20 cellular contexts compared by ENCODE assay signal in genomic region chr3:14284694-14285404, GRCh38.
"Had no signal": no experiment of that assay in that cellular context is flagged by ENCODE, and none has a peak within 500 bp of the region (broad histone marks: within the 10 kb centered on the region; RNA-seq: fewer than 3 reads in every experiment).

No MANE protein-coding gene starts in this region.

- H3K27me3 Mint-ChIP-seq: activated naive CD8-positive, alpha-beta T cell had no signal

- H3K36me3 ChIP-seq: neutrophil, tibial nerve had no signal

- DNase-seq: activated CD4-positive, alpha-beta T cell treated with anti-CD3 and anti-CD28 coated beads, Interleukin-2, amount 10 ng/mL, durations not matched to agents 24 days and 14 days; activated CD4-positive, CD25-positive, alpha-beta regulatory T cell; activated CD8-positive, alpha-beta memory T cell treated with anti-CD3 and anti-CD28 coated beads, Interleukin-2, amount 50 U/mL, for 48 hours; activated gamma-delta T cell; activated T-cell treated with anti-CD3 and anti-CD28 coated beads, Interleukin-2, amount 50 U/mL, for 72 hours; central memory CD4-positive, alpha-beta T cell; effector memory CD4-positive, alpha-beta T cell; foreskin fibroblast; naive B cell; posterior cingulate gyrus; stimulated activated CD4-positive, alpha-beta T cell treated with anti-CD3 and anti-CD28 coated beads, Interleukin-4, amount 100 ng/mL, for 24 hours; stimulated activated naive CD4-positive, alpha-beta T cell; substantia nigra; T-helper 17 cell had no signal

- H3K4me3 ChIP-seq: body of pancreas, skin epidermis, tibial nerve had no signal

- H3K4me1 Mint-ChIP-seq: activated CD4-positive, alpha-beta T cell treated with anti-CD3 and anti-CD28 coated beads, Interleukin-2, amount 10 ng/mL, durations not matched to agents 24 days and 14 days; naive B cell had no signal

- ATAC-seq: activated T-cell treated with anti-CD3 and anti-CD28 coated beads, Interleukin-2, amount 50 U/mL, for 72 hours; T-helper 17 cell had no signal

- H3K9me3 Mint-ChIP-seq: activated CD4-positive, alpha-beta T cell treated with anti-CD3 and anti-CD28 coated beads, Interleukin-2, amount 10 ng/mL, durations not matched to agents 24 days and 14 days; activated T-cell treated with anti-CD3 and anti-CD28 coated beads, Interleukin-2, amount 50 U/mL, for 72 hours; naive B cell had no signal

- H3K27ac ChIP-seq: body of pancreas, neutrophil, skin epidermis, tibial nerve had no signal

- FAIRE-seq: TTC549 had no signal

- H3K27me3 ChIP-seq: body of pancreas, neutrophil, tibial nerve had no signal

- H3K4me3 Mint-ChIP-seq: activated CD4-positive, alpha-beta T cell treated with anti-CD3 and anti-CD28 coated beads, Interleukin-2, amount 10 ng/mL, durations not matched to agents 24 days and 14 days; activated naive CD8-positive, alpha-beta T cell; activated T-cell treated with anti-CD3 and anti-CD28 coated beads, Interleukin-2, amount 50 U/mL, for 72 hours; naive B cell; T-helper 17 cell had no signal

- H3K9me3 ChIP-seq: body of pancreas, neutrophil, tibial nerve had no signal

- H3K36me3 Mint-ChIP-seq: activated naive CD8-positive, alpha-beta T cell; naive B cell had no signal

- H3K27ac Mint-ChIP-seq: activated CD4-positive, alpha-beta T cell treated with anti-CD3 and anti-CD28 coated beads, Interleukin-2, amount 10 ng/mL, durations not matched to agents 24 days and 14 days; activated naive CD8-positive, alpha-beta T cell; activated T-cell treated with anti-CD3 and anti-CD28 coated beads, Interleukin-2, amount 50 U/mL, for 72 hours; T-helper 17 cell had no signal
